11 cellular contexts compared by ENCODE assay signal in the genomic region with DNA sequence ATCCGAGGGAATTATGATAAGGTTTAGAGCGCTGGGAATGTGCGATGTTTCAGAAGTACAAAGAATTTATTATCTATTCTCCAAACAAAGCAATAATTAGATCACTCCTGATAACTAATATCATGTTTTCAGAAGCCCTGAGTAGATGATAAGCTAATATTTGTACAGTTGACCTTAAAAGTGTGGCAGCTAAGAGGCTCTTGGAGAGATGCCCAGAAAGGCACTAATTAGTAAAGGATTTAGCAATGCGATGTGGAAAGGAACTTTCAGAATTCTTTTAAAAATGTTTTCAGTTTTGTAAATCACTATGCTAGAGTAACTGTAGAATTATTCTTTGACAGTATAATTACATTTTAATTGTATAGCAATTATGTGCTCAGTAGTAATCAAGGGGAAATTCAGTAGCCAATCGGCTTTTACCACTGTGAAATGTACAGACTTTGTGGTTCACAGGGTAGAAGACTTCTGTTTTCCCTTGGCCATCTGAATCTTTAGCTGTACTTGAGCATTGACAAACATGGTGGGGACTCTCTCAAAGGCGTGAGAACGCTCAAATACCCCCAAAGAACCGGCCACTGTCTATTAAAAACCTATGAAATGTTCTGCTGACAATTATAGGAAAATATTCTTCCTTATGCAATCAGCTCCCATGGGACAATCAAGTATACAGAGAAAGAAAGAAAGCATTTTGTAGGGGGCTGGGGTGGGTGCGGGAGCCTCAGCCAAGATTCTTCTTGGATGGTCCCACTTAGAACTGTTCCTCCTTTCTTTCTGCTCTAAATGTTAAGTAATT.
DNase-seq lines count a peak whose midpoint lies in the region; ATAC-seq and TF ChIP-seq lines count a peak whose summit lies in the region.
"Had no signal": no experiment of that assay in that cellular context is flagged by ENCODE, and none has a peak within 500 bp of the region (broad histone marks: within the 10 kb centered on the region; RNA-seq: fewer than 3 reads in every experiment).

No MANE protein-coding gene starts in this region.

- no peak for TF ChIP-seq CTCF in left ventricle myocardium inferior (IDR thresholded peaks at IDR 0.05; ENCODE audit: borderline replicate concordance)

- no peak for ATAC-seq in HG02610 (IDR thresholded peaks at IDR 0.05; ENCODE audit: unreplicated experiment)
- no peak for ATAC-seq in HG02840 (IDR thresholded peaks at IDR 0.05; ENCODE audit: low FRiP score, unreplicated experiment)

- H3K27me3 ChIP-seq in left ventricle myocardium inferior (ENCODE audit: low read depth), result peaks cover 57% of the 10 kb centered on the region
- H3K27me3 ChIP-seq: BLaER1 had no signal

- in situ Hi-C loops in KBM-7 (cut with MboI; ENCODE audit: low pct_unique_long_range_greater_than_20kb, low sequenced_read_pairs), result no loop called here

- H3K4me1 ChIP-seq in left ventricle myocardium inferior, result peaks cover 7% of the 10 kb centered on the region
- H3K4me1 ChIP-seq: BLaER1 had no signal

- intact Hi-C loops in left ventricle myocardium inferior (cut with micrococcal nuclease), result no loop called here

- peak overlapping the region; percentile 60 for H3K27ac ChIP-seq in left ventricle myocardium inferior (replicated peaks)
- H3K27ac ChIP-seq: BLaER1 had no signal

- no peaks in the 10 kb centered on the region for H3K9me3 ChIP-seq in left ventricle myocardium inferior (replicated peaks)
- H3K9me3 ChIP-seq: BLaER1 had no signal

- no peak overlapping the region for H3K4me3 ChIP-seq in left ventricle myocardium inferior
- H3K4me3 ChIP-seq: BLaER1 had no signal

- peak; percentile 30 for DNase-seq in AG20443 (ENCODE audit: low spot score)
- peak; percentile 20 for DNase-seq in NCI-H1092 treated with DMSO at 0.1 percent for 48 hours (lab: John Stamatoyannopoulos, UW)
- DNase-seq in RPMI7951 (ENCODE audit: low read depth), result peak; percentile 41
- DNase-seq in left ventricle myocardium inferior, result no peak
- DNase-seq in stimulated activated naive CD4-positive, alpha-beta T cell (lab: John Stamatoyannopoulos, UW), result no peak
- DNase-seq in KBM-7, result no peak
- DNase-seq: mammary epithelial cell, trophoblast cell had no signal

- no peaks in the 10 kb centered on the region for H3K36me3 ChIP-seq in left ventricle myocardium inferior
- H3K36me3 ChIP-seq: BLaER1 had no signal

Comparison
In these comparisons a context has a peak if more than half of its experiments do, and no peak if none do; other contexts are left out.
1. DNase-seq: peak in AG20443 (single experiment), NCI-H1092 treated with DMSO at 0.1 percent for 48 hours (single experiment) and RPMI7951 (single experiment); none in left ventricle myocardium inferior (single experiment), stimulated activated naive CD4-positive, alpha-beta T cell (0 of 6) and KBM-7 (single experiment).